Comparison of ENCODE assay signal across 9 cellular contexts in the genomic region with DNA sequence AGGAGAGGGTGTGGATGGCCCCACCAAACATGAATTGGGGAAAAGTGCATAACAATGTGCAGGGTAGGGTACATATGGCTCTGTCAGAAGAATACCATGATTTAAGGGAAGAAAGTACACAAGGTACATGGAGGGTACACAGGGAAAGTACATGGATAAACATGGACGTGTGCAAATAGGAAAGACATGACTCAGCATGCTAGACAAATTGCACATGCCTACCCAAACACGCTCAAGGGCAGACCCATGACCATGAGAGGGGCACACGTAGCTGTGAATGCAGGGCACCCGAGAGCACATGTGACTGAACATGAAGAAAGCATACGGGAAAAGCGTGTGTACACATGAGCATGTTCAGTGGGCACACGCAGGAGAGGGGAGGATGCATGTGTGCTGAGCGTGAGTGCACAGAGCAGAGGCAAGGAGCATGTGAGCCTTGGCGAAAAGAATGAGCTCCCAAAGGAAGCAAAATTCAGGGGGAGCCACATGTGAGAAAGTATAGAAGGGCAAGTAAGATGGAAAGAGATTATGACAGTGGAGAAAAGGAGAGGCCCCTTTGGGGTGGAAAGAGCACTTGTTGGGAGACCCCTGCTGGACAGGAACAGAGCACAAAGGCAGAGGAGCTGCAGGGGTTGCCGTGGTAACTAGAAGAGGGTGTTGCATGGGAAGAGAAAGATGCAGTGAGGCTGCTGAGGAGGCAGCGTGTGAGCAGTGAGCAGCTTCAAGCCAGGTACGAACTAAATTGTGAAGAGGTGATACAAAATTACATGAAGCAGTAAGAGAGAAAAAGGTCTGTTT. TPM values are rescaled to one million over a fixed set of nuclear protein-coding genes. Genes with fewer than 3 reads are reported as not detected.
DNase-seq lines count a peak whose midpoint lies in the region; ATAC-seq and TF ChIP-seq lines count a peak whose summit lies in the region.
"Had no signal": no experiment of that assay in that cellular context is flagged by ENCODE, and none has a peak within 500 bp of the region (broad histone marks: within the 10 kb centered on the region; RNA-seq: fewer than 3 reads in every experiment).

No MANE protein-coding gene starts in this region.

- no peak for ATAC-seq in HG02798 (IDR thresholded peaks at IDR 0.05; ENCODE audit: poor library complexity, unreplicated experiment)
- no peak for ATAC-seq in left lobe of liver

- DNase-seq in A673 (ENCODE audit: low spot score) (peak; percentile 58), G401 (ENCODE audit: low spot score) (peak; percentile 25), NCI-H774 (lab: John Stamatoyannopoulos, UW) (peak; percentile 3), endodermal cell (peak; percentile 88), ascending aorta (ENCODE audit: low spot score in 2 of 2) (no peak), AG08396 (ENCODE audit: low spot score) (no peak), left lobe of liver (ENCODE audit: low spot score) (no peak)

- H3K27ac ChIP-seq in A673 (ENCODE audit: low read depth, low read length, poor library complexity, severe bottlenecking) (no peak overlapping the region), endodermal cell (ENCODE audit: low read depth, low read length) (no peak overlapping the region), ascending aorta (no peak overlapping the region)

- WGBS in endodermal cell (ENCODE audit: insufficient coverage in 1 of 2, insufficient read length in 1 of 2), 2 experiments, result 88% methylated on average over 11 to 12 of the region's 12 CpGs

- H3K27me3 ChIP-seq in A673 (replicated peaks; ENCODE audit: insufficient read depth, low read depth, low read length, poor library complexity), result no peaks in the 10 kb centered on the region
- no peaks in the 10 kb centered on the region for H3K27me3 ChIP-seq in endodermal cell (ENCODE audit: control insufficient read depth, insufficient read depth, low read length, poor library complexity, severe bottlenecking)
- H3K27me3 ChIP-seq in ascending aorta, result no peaks in the 10 kb centered on the region

- in situ Hi-C loops in G401 (cut with HindIII; ENCODE audit: low sequenced_read_pairs), result no loop called here

- no peak overlapping the region for H3K4me3 ChIP-seq in A673 (ENCODE audit: low read depth, low read length, poor library complexity, severe bottlenecking)
- H3K4me3 ChIP-seq in endodermal cell (ENCODE audit: low read length), result no peak overlapping the region
- no peak overlapping the region for H3K4me3 ChIP-seq in ascending aorta

- no peak overlapping the region for H3K4me3 Mint-ChIP-seq in endodermal cell

- H3K36me3 ChIP-seq in A673 (ENCODE audit: insufficient read depth, low read length, poor library complexity, severe bottlenecking) (peaks cover 53% of the 10 kb centered on the region), endodermal cell (ENCODE audit: control insufficient read depth, insufficient read depth, low read length) (peaks cover 54% of the 10 kb centered on the region), ascending aorta (peaks cover 45 to 50% of the 10 kb centered on the region in 2 donors)

- H3K4me1 ChIP-seq in A673 (ENCODE audit: insufficient read depth, low read length, poor library complexity, severe bottlenecking) (no peaks in the 10 kb centered on the region), endodermal cell (ENCODE audit: control insufficient read depth, insufficient read depth, low read length) (no peaks in the 10 kb centered on the region), ascending aorta (no peaks in the 10 kb centered on the region)

- BruUV-seq in A673 (replicated peaks; lab: Mats Ljungman, UMichigan), result no TSS peak

- CTCF ChIA-PET in A673 (lab: Charles Lee), result no interaction called here

- H3K27me3 Mint-ChIP-seq in endodermal cell (ENCODE audit: insufficient read depth), result no peaks in the 10 kb centered on the region

- H3K9me3 Mint-ChIP-seq in endodermal cell, result no peaks in the 10 kb centered on the region

- H3K36me3 Mint-ChIP-seq in endodermal cell (ENCODE audit: low read depth), result peaks cover 66% of the 10 kb centered on the region

- no peak overlapping the region for H3K27ac Mint-ChIP-seq in endodermal cell

- TF ChIP-seq CTCF in A673 (conservative IDR thresholded peaks at IDR 0.05; ENCODE audit: low read depth, low read length) (peak; percentile 36; the same call in 1 of the 2 replicates), endodermal cell (conservative IDR thresholded peaks at IDR 0.05) (peak; percentile 76), ascending aorta (IDR thresholded peaks at IDR 0.05) (no peak)

- POLR2A ChIA-PET in A673 (lab: Charles Lee; ENCODE audit: low non-redundant PET), result no interaction called here

- intact Hi-C loops in A673 (cut with micrococcal nuclease; ENCODE audit: unreplicated experiment), result no loop called here
- intact Hi-C loops in ascending aorta (cut with DNase I), result no loop called here

- H3K9me3 ChIP-seq in A673 (ENCODE audit: low read depth, low read length, poor library complexity, severe bottlenecking), result no peaks in the 10 kb centered on the region
- H3K9me3 ChIP-seq in endodermal cell (ENCODE audit: control insufficient read depth, low read length), result no peaks in the 10 kb centered on the region
- no peaks in the 10 kb centered on the region for H3K9me3 ChIP-seq in ascending aorta

- no peak overlapping the region for H3K9ac ChIP-seq in endodermal cell (ENCODE audit: extremely low read depth, low read length, poor library complexity, severe bottlenecking)

- no peaks in the 10 kb centered on the region for H3K4me1 Mint-ChIP-seq in endodermal cell

RNA-seq across cellular contexts. Expression of a gene that starts 17.8 kb away (rescaled TPM):
- total RNA-seq in A673 (2021), result not detected in 2 replicates
- total RNA-seq in G401 (2014; rRNA removed; shearing (Covaris generic)), result not detected in 2 replicates
- not detected for total RNA-seq in endodermal cell
- polyA plus RNA-seq in endodermal cell (2013, experiment 1 of 2), result not detected
- not detected for polyA plus RNA-seq in endodermal cell (2013, experiment 2 of 2)
- not detected for total RNA-seq in ascending aorta
- not detected for total RNA-seq in left lobe of liver
- polyA plus RNA-seq: adipose tissue had no signal

RNA-seq across cellular contexts. Expression of a gene that starts 30.2 kb away (rescaled TPM):
- 72.4 and 81.3 TPM in 2 replicates for total RNA-seq in A673 (2021)
- 2.2 and 3.6 TPM in 2 replicates for total RNA-seq in G401 (2014; rRNA removed; shearing (Covaris generic))
- 10 to 100 TPM; 81.8 to 99.1 TPM for total RNA-seq in endodermal cell
- 59.1 TPM for polyA plus RNA-seq in endodermal cell (2013, experiment 1 of 2)
- 52.2 TPM for polyA plus RNA-seq in endodermal cell (2013, experiment 2 of 2)
- total RNA-seq in ascending aorta, result 166 TPM
- total RNA-seq in left lobe of liver, result 3.0 TPM

RNA-seq across cellular contexts. Expression of a gene that starts 43.2 kb away (rescaled TPM):
- not detected in 2 replicates for total RNA-seq in A673 (2021)
- total RNA-seq in G401 (2014; rRNA removed; shearing (Covaris generic)), result 0.17 TPM in 1 of 2 replicates, not detected in the other
- not detected for total RNA-seq in endodermal cell
- 0.21 TPM for polyA plus RNA-seq in endodermal cell (2013, experiment 1 of 2)
- not detected for polyA plus RNA-seq in endodermal cell (2013, experiment 2 of 2)
- not detected for total RNA-seq in ascending aorta
- 0.93 TPM for total RNA-seq in left lobe of liver

RNA-seq across cellular contexts. Expression of a gene that starts 54.1 kb away (rescaled TPM):
- total RNA-seq in A673 (2021), result not detected in 2 replicates
- not detected in 2 replicates for total RNA-seq in G401 (2014; rRNA removed; shearing (Covaris generic))
- not detected for total RNA-seq in endodermal cell
- not detected for polyA plus RNA-seq in endodermal cell (2013, experiment 1 of 2)
- not detected for polyA plus RNA-seq in endodermal cell (2013, experiment 2 of 2)
- total RNA-seq in ascending aorta, result not detected
- not detected for total RNA-seq in left lobe of liver
- polyA plus RNA-seq: adipose tissue had no signal

Comparison
In these comparisons a context has a peak if more than half of its experiments do, and no peak if none do; other contexts are left out.
1. DNase-seq: peak in A673 (single experiment), G401 (single experiment), NCI-H774 (single experiment) and endodermal cell (single experiment); none in ascending aorta (0 of 2), AG08396 (single experiment) and left lobe of liver (single experiment).
2. CTCF ChIP-seq: peak in A673 (single experiment) and endodermal cell (single experiment); none in ascending aorta (0 of 3).
3. RNA of a gene that starts 30.2 kb away (total RNA-seq): 166 TPM in ascending aorta (single experiment), 81.8 to 99.1 TPM in endodermal cell and 72.4 to 81.3 TPM in A673; 3.0 TPM in left lobe of liver (single experiment) and 2.2 to 3.6 TPM in G401; every median in the first group is over 10 times any median in the second.